In genomic region chr1:182614796-182615451, GRCh38 we compare ENCODE assay signal across 8 cellular contexts. TPM values are rescaled to one million over a fixed set of nuclear protein-coding genes. Genes with fewer than 3 reads are reported as not detected.
DNase-seq lines count a peak whose midpoint lies in the region; ATAC-seq and TF ChIP-seq lines count a peak whose summit lies in the region.

No MANE protein-coding gene starts in this region.

- peak; percentile 34 for ATAC-seq in GM21447 (IDR thresholded peaks at IDR 0.05; ENCODE audit: unreplicated experiment)
- ATAC-seq in right cardiac atrium, result peak; percentile 90 to 92
- ATAC-seq in psoas muscle, result peak; percentile 91 to 93 (median 91)

- peaks cover 23 to 36% of the 10 kb centered on the region in 2 donors for H3K4me1 ChIP-seq in ascending aorta
- peaks cover 4% of the 10 kb centered on the region for H3K4me1 ChIP-seq in right cardiac atrium (ENCODE audit: control insufficient read depth, insufficient read depth, low read length)
- H3K4me1 ChIP-seq in psoas muscle, result peaks cover 20% of the 10 kb centered on the region

- H3K4me3 ChIP-seq in ascending aorta (peak overlapping the region; percentile 55 to 61), right cardiac atrium (ENCODE audit: low read length) (peak overlapping the region; percentile 45), psoas muscle (peak overlapping the region; percentile 58)

- H3K27ac ChIP-seq in ascending aorta (peak overlapping the region; percentile 93 to 96), right cardiac atrium (ENCODE audit: low read length) (peak overlapping the region; percentile 95), psoas muscle (peak overlapping the region; percentile 84)

- H3K27me3 ChIP-seq in ascending aorta, result no peaks in the 10 kb centered on the region
- H3K27me3 ChIP-seq in right cardiac atrium (ENCODE audit: control insufficient read depth, insufficient read depth), result no peaks in the 10 kb centered on the region
- H3K27me3 ChIP-seq in psoas muscle (ENCODE audit: insufficient read depth in 3 of 3, low read length in 2 of 3), result no peaks in the 10 kb centered on the region

- intact Hi-C loops in ascending aorta (cut with DNase I) (loop anchor here (1.0 to 10.0 kb wide), 4 partner anchors 12 to 1020 kb away; partner anchors contain the start of genes ARPC5 and SMG7), right cardiac atrium (cut with DNase I) (no loop called here), psoas muscle (cut with DNase I) (no loop called here)

- WGBS in right cardiac atrium, result under 1% methylated on average over 56 of the region's 56 CpGs
- WGBS in psoas muscle, 3 donors, result 0 to 1% (median 0%) methylated on average over 46 to 56 of the region's 56 CpGs

- no peaks in the 10 kb centered on the region for H3K9me3 ChIP-seq in ascending aorta
- H3K9me3 ChIP-seq in right cardiac atrium (ENCODE audit: control insufficient read depth, low read length), result no peaks in the 10 kb centered on the region
- H3K9me3 ChIP-seq in psoas muscle, result no peaks in the 10 kb centered on the region

- H3K36me3 ChIP-seq in ascending aorta, result no peaks in the 10 kb centered on the region
- no peaks in the 10 kb centered on the region for H3K36me3 ChIP-seq in psoas muscle (ENCODE audit: insufficient read depth in 1 of 2, low read depth in 1 of 2)

- DNase-seq in DMS 273 (lab: John Stamatoyannopoulos, UW; ENCODE audit: unreplicated experiment), result peak; percentile 93
- DNase-seq in KG1 (lab: John Stamatoyannopoulos, UW), result peak; percentile 45
- DNase-seq in SW480 (ENCODE audit: low spot score), result peak; percentile 72
- peak; percentile 73 to 93 for DNase-seq in ascending aorta (ENCODE audit: low spot score in 2 of 2)
- DNase-seq in right cardiac atrium, result peak; percentile 89 to 94 (median 94)
- peak; percentile 86 to 93 for DNase-seq in psoas muscle
- DNase-seq in NCI-H1105 (lab: John Stamatoyannopoulos, UW), result no peak

- no peak for TF ChIP-seq CTCF in ascending aorta (IDR thresholded peaks at IDR 0.05)
- no peak for TF ChIP-seq CTCF in psoas muscle (IDR thresholded peaks at IDR 0.05)

RNA-seq across cellular contexts. Expression of gene RGS16, which starts 10.7 kb away (rescaled TPM):
- total RNA-seq in ascending aorta (8.1 TPM), right cardiac atrium (1 to 10 TPM in 1 of 4 donors, under 1 TPM in 3; 0.47 to 1.3 (median 0.72) TPM), psoas muscle (10 to 100 TPM in 2 of 4 donors, 1 to 10 TPM in 2; 1.2 to 17.5 (median 6.9) TPM)
- polyA plus RNA-seq in right cardiac atrium (2.1 TPM), psoas muscle (10 to 100 TPM in 1 of 3 donors, under 1 TPM in 2; 0.72 to 22.5 (median 0.86) TPM)

RNA-seq across cellular contexts. Expression of gene RNASEL, which starts 25.9 kb away (rescaled TPM):
- total RNA-seq in ascending aorta (0.43 TPM), right cardiac atrium (1 to 10 TPM; 3.7 to 5.7 (median 5.4) TPM), psoas muscle (1 to 10 TPM; 1.5 to 4.4 (median 2.1) TPM)
- polyA plus RNA-seq in right cardiac atrium (2.5 TPM), psoas muscle (1 to 10 TPM in 1 of 3 donors, under 1 TPM in 2; 0.61 to 3.4 (median 0.82) TPM)

Comparison
In these comparisons a context has a peak if more than half of its experiments do, and no peak if none do; other contexts are left out.
1. ATAC-seq: peak in every context shown above with its lines; median percentile 91 in right cardiac atrium; 91 in psoas muscle; 34 in GM21447.